ENCODE assay signal across 18 cellular contexts in the genomic region with DNA sequence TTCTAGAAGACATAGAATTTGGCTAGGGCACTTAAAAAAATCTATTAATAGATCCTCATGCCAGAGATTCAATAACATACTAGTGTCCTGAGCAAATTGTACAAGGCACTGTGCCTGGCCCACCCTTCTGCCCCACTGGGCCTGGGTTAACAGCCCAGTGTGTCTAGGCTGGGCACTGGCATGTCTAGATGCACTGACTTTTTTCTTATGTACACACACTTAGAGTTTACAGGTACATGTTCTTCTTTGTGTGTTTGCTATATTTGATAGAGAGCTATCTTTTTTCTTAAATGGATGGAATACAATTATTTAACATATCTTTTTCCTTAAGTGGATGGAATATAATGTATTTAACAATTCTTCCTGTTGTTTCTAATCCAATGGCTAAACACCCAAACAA.
DNase-seq lines count a peak whose midpoint lies in the region; ATAC-seq, FAIRE-seq and TF ChIP-seq lines count a peak whose summit lies in the region.
"Had no signal": no experiment of that assay in that cellular context is flagged by ENCODE, and none has a peak within 500 bp of the region (broad histone marks: within the 10 kb centered on the region; RNA-seq: fewer than 3 reads in every experiment).

No MANE protein-coding gene starts in this region.

- no peak overlapping the region for H3K4me3 ChIP-seq in IMR-90 (ENCODE audit: insufficient read depth, low read depth, low read length)
- no peak overlapping the region for H3K4me3 ChIP-seq in astrocyte (ENCODE audit: insufficient read depth, low read depth, low read length)
- no peak overlapping the region for H3K4me3 ChIP-seq in subcutaneous abdominal adipose tissue (ENCODE audit: low read depth in 1 of 5, low read length in 5 of 5)
- H3K4me3 ChIP-seq in endodermal cell (ENCODE audit: low read length): no peak overlapping the region
- H3K4me3 ChIP-seq: breast epithelium, PC-9 had no signal

- peak overlapping the region; percentile 75; the same call in 2 of the 3 replicates for H2BK15ac ChIP-seq in IMR-90 (ENCODE audit: low read depth, low read length)

- DNase-seq in IMR-90: no peak
- no peak for DNase-seq in astrocyte (ENCODE audit: low read depth)
- DNase-seq in mesothelial cell of epicardium (ENCODE audit: low spot score in 2 of 2, unreplicated experiment in 2 of 2): no peak
- DNase-seq in NCI-H226: no peak
- DNase-seq in endodermal cell: no peak
- DNase-seq: activated CD4-positive, alpha-beta T cell treated with anti-CD3 and anti-CD28 coated beads for 48 hours; activated naive CD4-positive, alpha-beta T cell treated with anti-CD3 and anti-CD28 coated beads, Interleukin-2, amount 10 ng/mL, durations not matched to agents 7 days and 5 days; activated T-cell treated with anti-CD3 and anti-CD28 coated beads for 4 hours; effector CD4-positive, alpha-beta T cell; natural killer cell; NCI-H2029; NCI-H69; PC-9 had no signal

- peaks cover 0 to 16% of the 10 kb centered on the region in 2 experiments; a peak in 3 of 4 replicates for H3K79me1 ChIP-seq in IMR-90 (ENCODE audit: low read depth in 1 of 2, low read length in 2 of 2)

- H3K27me3 Mint-ChIP-seq in astrocyte (ENCODE audit: low read depth, unreplicated experiment) (no peaks in the 10 kb centered on the region), mesothelial cell of epicardium (ENCODE audit: low read depth) (no peaks in the 10 kb centered on the region), endodermal cell (ENCODE audit: insufficient read depth) (peaks cover 30% of the 10 kb centered on the region)

- H2BK5ac ChIP-seq in IMR-90 (ENCODE audit: low read depth, low read length, poor library complexity, severe bottlenecking): peak overlapping the region; percentile 100

- peak overlapping the region; percentile 99 for H2AK5ac ChIP-seq in IMR-90 (ENCODE audit: low read depth, low read length)

- peaks cover 9% of the 10 kb centered on the region for H3K9me3 ChIP-seq in IMR-90 (ENCODE audit: control insufficient read depth, insufficient read depth, low read length)
- H3K9me3 ChIP-seq in astrocyte (ENCODE audit: insufficient read depth, low read depth, low read length): no peaks in the 10 kb centered on the region
- H3K9me3 ChIP-seq in subcutaneous abdominal adipose tissue (ENCODE audit: control insufficient read depth in 5 of 5, low read length in 5 of 5): no peaks in the 10 kb centered on the region
- H3K9me3 ChIP-seq in endodermal cell (ENCODE audit: control insufficient read depth, low read length): peaks cover 5% of the 10 kb centered on the region
- H3K9me3 ChIP-seq: breast epithelium had no signal

- peaks cover 15% of the 10 kb centered on the region for H3K9me3 Mint-ChIP-seq in astrocyte (ENCODE audit: unreplicated experiment)
- peaks cover 37% of the 10 kb centered on the region for H3K9me3 Mint-ChIP-seq in mesothelial cell of epicardium
- peaks cover 34% of the 10 kb centered on the region for H3K9me3 Mint-ChIP-seq in endodermal cell

- TF ChIP-seq RAD21 in IMR-90 (IDR thresholded peaks at IDR 0.05; ENCODE audit: low read length): no peak

- TF ChIP-seq POLR2A in IMR-90 (IDR thresholded peaks at IDR 0.05; ENCODE audit: low read depth, low read length): no peak

- peak overlapping the region; percentile 63 for H3K27ac Mint-ChIP-seq in astrocyte (ENCODE audit: unreplicated experiment)
- H3K27ac Mint-ChIP-seq in mesothelial cell of epicardium: peak overlapping the region; percentile 47
- no peak overlapping the region for H3K27ac Mint-ChIP-seq in endodermal cell
- H3K27ac Mint-ChIP-seq: activated naive CD4-positive, alpha-beta T cell treated with anti-CD3 and anti-CD28 coated beads, Interleukin-2, amount 10 ng/mL, durations not matched to agents 7 days and 5 days; natural killer cell had no signal

- H2BK120ac ChIP-seq in IMR-90 (ENCODE audit: low read depth, low read length): peak overlapping the region; percentile 97

- peak overlapping the region; percentile 96 for H3K4ac ChIP-seq in IMR-90 (ENCODE audit: low read depth, low read length)

- H3K79me2 ChIP-seq in astrocyte (ENCODE audit: insufficient read depth, low read length): no peaks in the 10 kb centered on the region

- CTCF ChIA-PET in IMR-90 (lab: Yijun Ruan, JAX): interaction anchor here (0.7 kb wide), 1 partner anchor 31 kb away, joined by 3 read pairs; no protein-coding TSS in a partner anchor

- no peaks in the 10 kb centered on the region for H3K36me3 ChIP-seq in IMR-90 (ENCODE audit: control insufficient read depth, insufficient read depth, low read length)
- no peaks in the 10 kb centered on the region for H3K36me3 ChIP-seq in astrocyte (ENCODE audit: insufficient read depth, low read length)
- no peaks in the 10 kb centered on the region for H3K36me3 ChIP-seq in subcutaneous abdominal adipose tissue (ENCODE audit: control insufficient read depth in 5 of 5, insufficient read depth in 5 of 5, low read length in 5 of 5)
- no peaks in the 10 kb centered on the region for H3K36me3 ChIP-seq in endodermal cell (ENCODE audit: control insufficient read depth, insufficient read depth, low read length)
- H3K36me3 ChIP-seq: breast epithelium had no signal

- H3K4me1 Mint-ChIP-seq in astrocyte (ENCODE audit: low read depth, unreplicated experiment) (peaks cover 23% of the 10 kb centered on the region), mesothelial cell of epicardium (peaks cover 26% of the 10 kb centered on the region), endodermal cell (peaks cover 17% of the 10 kb centered on the region)

- no peak overlapping the region for H2AFZ ChIP-seq in IMR-90 (replicated peaks; ENCODE audit: low read length, poor library complexity)
- H2AFZ ChIP-seq in astrocyte (ENCODE audit: low read depth, low read length): no peak overlapping the region
- H2AFZ ChIP-seq: PC-9 had no signal

- peak overlapping the region; percentile 58 for H2AK9ac ChIP-seq in IMR-90 (replicated peaks; ENCODE audit: low read depth, low read length, poor library complexity)

- H3K9me1 ChIP-seq in IMR-90 (ENCODE audit: insufficient read depth, low read length): peaks cover 4% of the 10 kb centered on the region

- no peak for TF ChIP-seq CTCF in IMR-90 (conservative IDR thresholded peaks at IDR 0.05; ENCODE audit: low read depth, low read length)
- TF ChIP-seq CTCF in astrocyte (IDR thresholded peaks at IDR 0.05; ENCODE audit: insufficient read depth, low read depth, low read length): no peak
- no peak for TF ChIP-seq CTCF in mesothelial cell of epicardium (IDR thresholded peaks at IDR 0.05; ENCODE audit: unreplicated experiment)
- no peak for TF ChIP-seq CTCF in endodermal cell (conservative IDR thresholded peaks at IDR 0.05)

- peak overlapping the region; percentile 96 for H4K91ac ChIP-seq in IMR-90 (ENCODE audit: insufficient read depth, low read depth, low read length)

- intact Hi-C loops in IMR-90 (cut with micrococcal nuclease): no loop called here

- peak overlapping the region; percentile 76; the same call in 1 of the 2 replicates for H3K23ac ChIP-seq in IMR-90 (ENCODE audit: low read depth, low read length)

- FAIRE-seq in astrocyte (lab: Jason Lieb, UNC): no peak
- FAIRE-seq: GM18507 had no signal

- H3K27me3 ChIP-seq in IMR-90 (ENCODE audit: control insufficient read depth, insufficient read depth, low read length) (no peaks in the 10 kb centered on the region), astrocyte (ENCODE audit: insufficient read depth, low read length) (peaks cover 3% of the 10 kb centered on the region), subcutaneous abdominal adipose tissue (ENCODE audit: control insufficient read depth in 5 of 5, insufficient read depth in 4 of 5, low read length in 5 of 5) (no peaks in the 10 kb centered on the region), endodermal cell (ENCODE audit: control insufficient read depth, insufficient read depth, low read length, poor library complexity, severe bottlenecking) (no peaks in the 10 kb centered on the region)
- H3K27me3 ChIP-seq: breast epithelium had no signal

- H3K18ac ChIP-seq in IMR-90 (ENCODE audit: low read depth, low read length): peak overlapping the region; percentile 93

- no TSS peak for BruUV-seq in IMR-90 (replicated peaks; lab: Mats Ljungman, UMichigan)

- H3K4me2 ChIP-seq in IMR-90 (ENCODE audit: low read depth, low read length) (peak overlapping the region; percentile 45), astrocyte (ENCODE audit: low read length) (peak overlapping the region; percentile 79)

- H3K4me3 Mint-ChIP-seq in astrocyte (ENCODE audit: unreplicated experiment) (no peak overlapping the region), mesothelial cell of epicardium (no peak overlapping the region), endodermal cell (no peak overlapping the region)
- H3K4me3 Mint-ChIP-seq: activated naive CD4-positive, alpha-beta T cell treated with anti-CD3 and anti-CD28 coated beads, Interleukin-2, amount 10 ng/mL, durations not matched to agents 7 days and 5 days; natural killer cell had no signal

- H3K9ac ChIP-seq in IMR-90 (ENCODE audit: low read depth, low read length): peak overlapping the region; percentile 77
- H3K9ac ChIP-seq in astrocyte (ENCODE audit: low read length): no peak overlapping the region
- peak overlapping the region in 1 of 5 donors; percentile 26 for H3K9ac ChIP-seq in subcutaneous abdominal adipose tissue (ENCODE audit: low read length in 5 of 5)
- no peak overlapping the region for H3K9ac ChIP-seq in endodermal cell (ENCODE audit: extremely low read depth, low read length, poor library complexity, severe bottlenecking)

- H3K27ac ChIP-seq in IMR-90 (ENCODE audit: insufficient read depth, low read length) (peak overlapping the region; percentile 96), astrocyte (ENCODE audit: low read depth, low read length) (peak overlapping the region; percentile 36), subcutaneous abdominal adipose tissue (ENCODE audit: low read depth, low read length) (peak overlapping the region; percentile 78), endodermal cell (ENCODE audit: low read depth, low read length) (no peak overlapping the region)
- H3K27ac ChIP-seq: C4-2B, PC-9 had no signal

- dilution Hi-C loops in IMR-90 (cut with HindIII; ENCODE audit: low sequenced_read_pairs, unreplicated experiment): no loop called here

- in situ Hi-C loops in IMR-90 (cut with MboI; ENCODE audit: low sequenced_read_pairs): no loop called here

- H3K4me1 ChIP-seq in IMR-90 (ENCODE audit: control insufficient read depth, insufficient read depth, low read length): peaks cover 21% of the 10 kb centered on the region
- peaks cover 23% of the 10 kb centered on the region for H3K4me1 ChIP-seq in astrocyte (ENCODE audit: insufficient read depth, low read length)
- H3K4me1 ChIP-seq in subcutaneous abdominal adipose tissue (ENCODE audit: control insufficient read depth in 5 of 5, insufficient read depth in 5 of 5, low read length in 5 of 5): peaks cover 8 to 49% (median 37%) of the 10 kb centered on the region in 5 donors
- H3K4me1 ChIP-seq in endodermal cell (ENCODE audit: control insufficient read depth, insufficient read depth, low read length): no peaks in the 10 kb centered on the region
- H3K4me1 ChIP-seq: breast epithelium had no signal

- H3K14ac ChIP-seq in IMR-90 (replicated peaks; ENCODE audit: low read depth, low read length): peak overlapping the region; percentile 93

- POLR2A ChIA-PET in IMR-90 (lab: Charles Lee; ENCODE audit: unreplicated experiment): interaction anchor here (0.5 kb wide), 1 partner anchor 285 kb away, joined by 6 read pairs; no protein-coding TSS in a partner anchor

- H4K20me1 ChIP-seq in IMR-90 (ENCODE audit: insufficient read depth, low read length) (no peaks in the 10 kb centered on the region), astrocyte (ENCODE audit: insufficient read depth, low read length) (no peaks in the 10 kb centered on the region)

- H3K36me3 Mint-ChIP-seq in astrocyte (ENCODE audit: low read depth, unreplicated experiment): no peaks in the 10 kb centered on the region
- peaks cover 6% of the 10 kb centered on the region for H3K36me3 Mint-ChIP-seq in mesothelial cell of epicardium
- peaks cover 2% of the 10 kb centered on the region for H3K36me3 Mint-ChIP-seq in endodermal cell (ENCODE audit: low read depth)
- H3K36me3 Mint-ChIP-seq: natural killer cell had no signal

- H3K56ac ChIP-seq in IMR-90 (ENCODE audit: extremely low read depth, insufficient read depth, low read length): peak overlapping the region; percentile 96

- H4K5ac ChIP-seq in IMR-90 (ENCODE audit: low read depth, low read length): peak overlapping the region; percentile 90

- peak; percentile 22 for ATAC-seq in IMR-90 (ENCODE audit: low read depth)
- no peak for ATAC-seq in GM21381 (IDR thresholded peaks at IDR 0.05; ENCODE audit: unreplicated experiment)
- ATAC-seq: natural killer cell had no signal

- H2BK20ac ChIP-seq in IMR-90 (ENCODE audit: low read depth, low read length): peak overlapping the region; percentile 94

- H4K8ac ChIP-seq in IMR-90 (ENCODE audit: low read depth in 2 of 2, low read length in 2 of 2): peak overlapping the region; percentile 84 to 96
